In the genomic region with DNA sequence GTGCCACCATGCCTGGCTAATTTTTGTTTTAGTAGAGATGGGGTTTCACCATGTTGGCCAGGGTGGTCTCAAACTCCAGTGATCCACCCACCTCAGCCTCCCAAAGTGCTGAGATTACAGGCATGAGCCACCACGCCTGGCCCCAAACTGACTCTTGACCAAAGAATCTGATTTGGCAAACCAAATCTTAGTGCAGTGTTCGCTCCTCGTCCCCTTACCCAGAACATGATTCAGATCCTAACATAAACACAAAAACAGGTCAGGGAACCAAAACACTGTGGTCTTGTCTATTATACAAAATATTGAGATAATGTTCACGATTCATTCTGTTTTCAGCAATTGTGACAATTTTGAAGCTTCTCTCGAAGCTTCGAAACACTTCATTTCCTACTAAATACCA, we compare ENCODE assay signal across 10 cellular contexts. TPM values are rescaled to one million over a fixed set of nuclear protein-coding genes. Genes with fewer than 3 reads are reported as not detected.
A peak's percentile ranks its signal among the peaks of the same experiment; 100 is the strongest.
DNase-seq lines count a peak whose midpoint lies in the region; ATAC-seq and TF ChIP-seq lines count a peak whose summit lies in the region.
"Not testable (repeated sequence)": the region's sequence is repeated elsewhere in the genome, so short reads cannot be mapped to it uniquely, and the experiment has no call there.
"Had no signal": no experiment of that assay in that cellular context is flagged by ENCODE, and none has a peak within 500 bp of the region (broad histone marks: within the 10 kb centered on the region; RNA-seq: fewer than 3 reads in every experiment).

No MANE protein-coding gene starts in this region.

- POLR2A ChIA-PET in Caco-2 (lab: Charles Lee) = not testable (repeated sequence)
- POLR2A ChIA-PET in Panc1 (lab: Charles Lee) = interaction anchor here (0.6 kb wide), 1 partner anchor 9 kb away, joined by 7 read pairs; no protein-coding TSS in a partner anchor

- H3K4me1 ChIP-seq in Caco-2; Panc1 (ENCODE audit: control insufficient read depth, insufficient read depth, low read length): not testable (repeated sequence)

- H3K27ac Mint-ChIP-seq in Caco-2 (ENCODE audit: unreplicated experiment) = not testable (repeated sequence)

- not testable (repeated sequence) for H3K9me3 Mint-ChIP-seq in Caco-2 (ENCODE audit: unreplicated experiment)

- in situ Hi-C loops in Panc1 (cut with HindIII; ENCODE audit: low pct_unique_long_range_greater_than_20kb, low sequenced_read_pairs) = not testable (repeated sequence)

- not testable (repeated sequence) for TF ChIP-seq CTCF in Caco-2 (IDR thresholded peaks at IDR 0.05; ENCODE audit: insufficient read depth in 1 of 2, low read depth in 1 of 2, low read length in 1 of 2, severe bottlenecking in 1 of 2, unreplicated experiment in 1 of 2); Panc1 (IDR thresholded peaks at IDR 0.05)

- not testable (repeated sequence) for H3K4me3 ChIP-seq in Caco-2 (ENCODE audit: low read depth, low read length); Panc1 (ENCODE audit: low read depth in 2 of 2, low read length in 2 of 2)

- intact Hi-C loops in Caco-2 (cut with micrococcal nuclease; ENCODE audit: unreplicated experiment); Panc1 (cut with micrococcal nuclease; ENCODE audit: unreplicated experiment): not testable (repeated sequence)

- DNase-seq in Caco-2; Panc1 (ENCODE audit: low read depth, low spot score): not testable (repeated sequence)
- DNase-seq in HCEC 1CT = peak; percentile 5
- peak; percentile 3 for DNase-seq in fibroblast of peridontal ligament (ENCODE audit: extremely low read depth)
- peak; percentile 37 for DNase-seq in iris pigment epithelial cell (ENCODE audit: low read depth)

- not testable (repeated sequence) for H3K4me1 Mint-ChIP-seq in Caco-2 (ENCODE audit: low read depth, unreplicated experiment)

- H3K27me3 ChIP-seq in Caco-2 (replicated peaks; ENCODE audit: control insufficient read depth, insufficient read depth, low read length); Panc1 (ENCODE audit: control insufficient read depth, insufficient read depth, low read length): not testable (repeated sequence)

- H3K9me3 ChIP-seq in Caco-2; Panc1 (ENCODE audit: control insufficient read depth, insufficient read depth, low read depth, low read length): not testable (repeated sequence)

- not testable (repeated sequence) for H3K36me3 ChIP-seq in Caco-2 (ENCODE audit: control insufficient read depth, insufficient read depth, low read length); Panc1 (ENCODE audit: control insufficient read depth, insufficient read depth, low read length)

- H3K4me3 Mint-ChIP-seq in Caco-2 (ENCODE audit: unreplicated experiment) = not testable (repeated sequence)

- ATAC-seq in Panc1 = not testable (repeated sequence)

- BruUV-seq in Caco-2 (replicated peaks; lab: Mats Ljungman, UMichigan) (TSS peak; percentile 21), Panc1 (replicated peaks; lab: Mats Ljungman, UMichigan) (TSS peak; percentile 72)

- H3K27me3 Mint-ChIP-seq in Caco-2 (ENCODE audit: insufficient read depth, unreplicated experiment) = not testable (repeated sequence)

- CTCF ChIA-PET in Caco-2 (lab: Charles Lee); Panc1 (lab: Charles Lee): not testable (repeated sequence)

- not testable (repeated sequence) for H3K27ac ChIP-seq in Panc1 (ENCODE audit: low read length)

- H3K36me3 Mint-ChIP-seq in Caco-2 (ENCODE audit: insufficient read depth, unreplicated experiment) = peaks cover 15% of the 10 kb centered on the region

RNA-seq across cellular contexts. Expression of gene CHERP, which starts 9.7 kb away (rescaled TPM):
- total RNA-seq in Caco-2 (2022) (66.1 and 78.6 TPM in 2 replicates), Panc1 (2021; ENCODE audit: unreplicated experiment) (48.3 TPM)
- 49.8 TPM for polyA plus RNA-seq in Panc1 (2012; ENCODE audit: insufficient read length)

RNA-seq across cellular contexts. Expression of gene SLC35E1, which starts 20.3 kb away (rescaled TPM):
- 37.9 and 41.3 TPM in 2 replicates for total RNA-seq in Caco-2 (2022)
- 43.5 TPM for total RNA-seq in Panc1 (2021; ENCODE audit: unreplicated experiment)
- 48.2 TPM for polyA plus RNA-seq in Panc1 (2012; ENCODE audit: insufficient read length)

RNA-seq across cellular contexts. Expression of gene C19orf44, which starts 55.7 kb away (rescaled TPM):
- 3.4 and 4.6 TPM in 2 replicates for total RNA-seq in Caco-2 (2022)
- total RNA-seq in Panc1 (2021; ENCODE audit: unreplicated experiment) = 4.4 TPM
- 6.0 TPM for polyA plus RNA-seq in Panc1 (2012; ENCODE audit: insufficient read length)

RNA-seq across cellular contexts. Expression of gene CALR3, which starts 55.9 kb away (rescaled TPM):
- total RNA-seq in Caco-2 (2022) = 0.32 TPM in 1 of 2 replicates, not detected in the other
- total RNA-seq in Panc1 (2021; ENCODE audit: unreplicated experiment) = not detected
- not detected for polyA plus RNA-seq in Panc1 (2012; ENCODE audit: insufficient read length)
- total RNA-seq: A673; CD4-positive, alpha-beta T cell; CD8-positive, alpha-beta T cell had no signal
- polyA plus RNA-seq: AG04450, CD14-positive monocyte had no signal
